In genomic region chr3:153760952-153761351, GRCh38 we compare ENCODE assay signal across 29 cellular contexts.
"Had no signal": no experiment of that assay in that cellular context is flagged by ENCODE, and none has a peak within 500 bp of the region (broad histone marks: within the 10 kb centered on the region; RNA-seq: fewer than 3 reads in every experiment).

No MANE protein-coding gene starts in this region.

- ATAC-seq: naive thymus-derived CD4-positive, alpha-beta T cell; natural killer cell; psoas muscle; right cardiac atrium; right lobe of liver; stimulated activated memory B cell treated with anti-CD40 and anti-IgM and Interleukin-4, amounts not matched to agents 10 μg/mL and 1 μg/mL and 100 μg/mL, for 72 hours; upper lobe of right lung had no signal

- H3K4me3 ChIP-seq: neural progenitor cell, ovary, psoas muscle, right lobe of liver, sigmoid colon, suprapubic skin, testis, tibial artery, transverse colon, upper lobe of right lung, uterus had no signal

- H3K27me3 Mint-ChIP-seq: progenitor cell of endocrine pancreas; stimulated activated memory B cell treated with anti-CD40 and anti-IgM and Interleukin-4, amounts not matched to agents 10 μg/mL and 1 μg/mL and 100 μg/mL, for 72 hours; stimulated activated naive CD8-positive, alpha-beta T cell treated with anti-CD3 and anti-CD28 coated beads, Interleukin-15, Interleukin-2, amounts not matched to agents 100 ng/mL and 50 ng/mL, for 24 hours; type B pancreatic cell had no signal

- H3K4me1 Mint-ChIP-seq: natural killer cell; neural progenitor cell; stimulated activated memory B cell treated with anti-CD40 and anti-IgM and Interleukin-4, amounts not matched to agents 10 μg/mL and 1 μg/mL and 100 μg/mL, for 72 hours had no signal

- H3K9me3 Mint-ChIP-seq: naive thymus-derived CD4-positive, alpha-beta T cell; natural killer cell; stimulated activated memory B cell treated with anti-CD40 and anti-IgM and Interleukin-4, amounts not matched to agents 10 μg/mL and 1 μg/mL and 100 μg/mL, for 72 hours; stimulated activated naive CD8-positive, alpha-beta T cell treated with anti-CD3 and anti-CD28 coated beads, Interleukin-15, Interleukin-2, amounts not matched to agents 100 ng/mL and 50 ng/mL, for 24 hours; type B pancreatic cell had no signal

- H3K4me3 Mint-ChIP-seq: naive thymus-derived CD4-positive, alpha-beta T cell; natural killer cell; nephron; neural progenitor cell; stimulated activated memory B cell treated with anti-CD40 and anti-IgM and Interleukin-4, amounts not matched to agents 10 μg/mL and 1 μg/mL and 100 μg/mL, for 72 hours; stimulated activated naive CD8-positive, alpha-beta T cell treated with anti-CD3 and anti-CD28 coated beads, Interleukin-15, Interleukin-2, amounts not matched to agents 100 ng/mL and 50 ng/mL, for 24 hours; type B pancreatic cell had no signal

- H3K4me1 ChIP-seq: neural progenitor cell, parathyroid adenoma, psoas muscle, right lobe of liver, suprapubic skin, testis, transverse colon, upper lobe of right lung, uterus had no signal

- H3K36me3 ChIP-seq: neural progenitor cell, ovary, right lobe of liver, sigmoid colon, suprapubic skin, tibial artery, transverse colon, upper lobe of right lung, uterus had no signal

- H3K79me2 ChIP-seq: parathyroid adenoma had no signal

- DNase-seq: naive thymus-derived CD4-positive, alpha-beta T cell; natural killer cell; occipital lobe; ovary; posterior cingulate gyrus; psoas muscle; right cardiac atrium; right lobe of liver; sigmoid colon; small intestine; stimulated activated CD4-positive, alpha-beta T cell treated with anti-CD3 and anti-CD28 coated beads, Interleukin-15, amount 100 ng/mL, for 24 hours; stimulated activated CD4-positive, alpha-beta T cell treated with anti-CD3 and anti-CD28 coated beads, Interleukin-2, amount 100 ng/mL, for 24 hours; stimulated activated CD4-positive, alpha-beta T cell treated with anti-CD3 and anti-CD28 coated beads, Interleukin-2, amount 100 ng/mL, for 48 hours; stimulated activated CD4-positive, alpha-beta T cell treated with anti-CD3 and anti-CD28 coated beads, Interleukin-4, amount 100 ng/mL, for 24 hours; stimulated activated naive CD4-positive, alpha-beta T cell; substantia nigra; testis; tibial artery; transverse colon; upper lobe of right lung; uterus had no signal

- H3K27ac ChIP-seq: neural progenitor cell, ovary, parathyroid adenoma, psoas muscle, right lobe of liver, sigmoid colon, suprapubic skin, testis, tibial artery, transverse colon, upper lobe of right lung, uterus had no signal

- H3K4me2 ChIP-seq: neural progenitor cell had no signal

- H2AFZ ChIP-seq: neural progenitor cell, parathyroid adenoma had no signal

- H3K27ac Mint-ChIP-seq: naive thymus-derived CD4-positive, alpha-beta T cell; natural killer cell; nephron; neural progenitor cell; progenitor cell of endocrine pancreas; stimulated activated memory B cell treated with anti-CD40 and anti-IgM and Interleukin-4, amounts not matched to agents 10 μg/mL and 1 μg/mL and 100 μg/mL, for 72 hours; stimulated activated naive CD8-positive, alpha-beta T cell treated with anti-CD3 and anti-CD28 coated beads, Interleukin-15, Interleukin-2, amounts not matched to agents 100 ng/mL and 50 ng/mL, for 24 hours; type B pancreatic cell had no signal

- H3K9me3 ChIP-seq: ovary, psoas muscle, right lobe of liver, sigmoid colon, suprapubic skin, testis, tibial artery, transverse colon, upper lobe of right lung, uterus had no signal

- H3K36me3 Mint-ChIP-seq: naive thymus-derived CD4-positive, alpha-beta T cell; natural killer cell; neural progenitor cell; stimulated activated memory B cell treated with anti-CD40 and anti-IgM and Interleukin-4, amounts not matched to agents 10 μg/mL and 1 μg/mL and 100 μg/mL, for 72 hours; type B pancreatic cell had no signal
